Comparison of ENCODE assay signal across 23 cellular contexts in the genomic region with DNA sequence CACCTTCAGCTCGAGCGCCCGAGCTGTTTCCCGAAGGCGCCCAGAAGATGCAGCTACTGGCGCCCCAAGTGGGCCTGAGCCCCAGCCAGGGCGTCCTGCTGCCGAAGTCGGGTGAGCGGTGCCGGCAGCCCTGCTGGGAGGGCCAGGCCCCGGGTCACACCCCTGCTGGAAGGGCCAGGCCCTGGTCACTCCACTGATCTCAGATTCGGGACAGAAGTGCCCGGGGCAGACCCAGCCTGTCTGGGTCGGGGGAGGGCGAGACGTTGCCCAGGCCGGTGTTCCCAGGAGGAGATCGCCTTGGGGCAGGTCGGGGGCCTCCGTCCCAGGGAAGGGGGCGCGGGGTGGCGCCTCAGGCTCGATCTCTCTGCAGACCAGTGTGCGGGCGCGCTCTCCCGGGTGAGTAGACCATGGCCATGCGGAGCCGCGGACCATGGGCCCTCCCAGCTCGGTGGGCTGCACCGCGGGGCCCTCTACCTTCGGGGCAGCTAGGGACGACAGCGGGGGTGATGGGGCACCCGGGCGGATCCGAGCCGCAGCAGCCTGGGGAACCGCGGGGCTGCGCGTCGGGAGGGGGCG. TPM values are rescaled to one million over a fixed set of nuclear protein-coding genes. Genes with fewer than 3 reads are reported as not detected.
A peak's percentile ranks its signal among the peaks of the same experiment; 100 is the strongest.
DNase-seq lines count a peak whose midpoint lies in the region; ATAC-seq and TF ChIP-seq lines count a peak whose summit lies in the region.
"Had no signal": no experiment of that assay in that cellular context is flagged by ENCODE, and none has a peak within 500 bp of the region (broad histone marks: within the 10 kb centered on the region; RNA-seq: fewer than 3 reads in every experiment).

No MANE protein-coding gene starts in this region.

- H3K4me1 Mint-ChIP-seq in activated T-cell treated with anti-CD3 and anti-CD28 coated beads, Interleukin-2, amount 50 U/mL, for 24 hours (ENCODE audit: low read depth) = no peaks in the 10 kb centered on the region
- H3K4me1 Mint-ChIP-seq in central memory CD8-positive, alpha-beta T cell = peaks cover 7% of the 10 kb centered on the region
- H3K4me1 Mint-ChIP-seq: CD14-positive monocyte had no signal

- H3K9me3 ChIP-seq in iPS-18a (ENCODE audit: control insufficient read depth, low read depth, low read length) (no peaks in the 10 kb centered on the region), suprapubic skin (no peaks in the 10 kb centered on the region)
- H3K9me3 ChIP-seq: upper lobe of left lung had no signal

- no peak overlapping the region for H3K4me3 Mint-ChIP-seq in activated T-cell treated with anti-CD3 and anti-CD28 coated beads, Interleukin-2, amount 50 U/mL, for 24 hours
- H3K4me3 Mint-ChIP-seq in central memory CD8-positive, alpha-beta T cell = peak overlapping the region; percentile 41
- H3K4me3 Mint-ChIP-seq: CD14-positive monocyte, HFFc6 had no signal

- no peaks in the 10 kb centered on the region for H3K36me3 ChIP-seq in iPS-18a (ENCODE audit: control insufficient read depth, low read depth, low read length)
- H3K36me3 ChIP-seq in suprapubic skin = no peaks in the 10 kb centered on the region
- H3K36me3 ChIP-seq: upper lobe of left lung had no signal

- no peaks in the 10 kb centered on the region for H3K36me3 Mint-ChIP-seq in activated T-cell treated with anti-CD3 and anti-CD28 coated beads, Interleukin-2, amount 50 U/mL, for 24 hours (ENCODE audit: low read depth)
- H3K36me3 Mint-ChIP-seq in central memory CD8-positive, alpha-beta T cell (ENCODE audit: insufficient read depth) = peaks cover 2% of the 10 kb centered on the region

- no peak overlapping the region for H3K27ac ChIP-seq in iPS-18a (ENCODE audit: low read length)
- no peak overlapping the region for H3K27ac ChIP-seq in suprapubic skin
- H3K27ac ChIP-seq: parathyroid adenoma, upper lobe of left lung had no signal

- no peaks in the 10 kb centered on the region for H3K9me3 Mint-ChIP-seq in activated T-cell treated with anti-CD3 and anti-CD28 coated beads, Interleukin-2, amount 50 U/mL, for 24 hours
- no peaks in the 10 kb centered on the region for H3K9me3 Mint-ChIP-seq in central memory CD8-positive, alpha-beta T cell
- H3K9me3 Mint-ChIP-seq: HFFc6 had no signal

- DNase-seq in activated T-cell treated with anti-CD3 and anti-CD28 coated beads, Interleukin-2, amount 50 U/mL, for 24 hours = peak; percentile 41
- DNase-seq in activated T-cell treated with anti-CD3 and anti-CD28 coated beads for 4 hours = no peak
- DNase-seq in central memory CD8-positive, alpha-beta T cell (ENCODE audit: low spot score in 2 of 2) = no peak
- DNase-seq in suprapubic skin (ENCODE audit: low spot score in 2 of 2) = no peak
- DNase-seq in A172 (ENCODE audit: low spot score) = no peak
- no peak for DNase-seq in KBM-7
- DNase-seq: activated gamma-delta T cell; aorta; cortex of kidney; DMS53; HFFc6; NCI-H748 treated with DMSO at 0.1 percent for 48 hours; stimulated activated CD4-positive, alpha-beta T cell treated with anti-CD3 and anti-CD28 coated beads, Interleukin-4, amount 100 ng/mL, for 4 hours had no signal

- ATAC-seq in central memory CD8-positive, alpha-beta T cell (replicated peaks; ENCODE audit: extremely low read depth, poor library complexity, severe bottlenecking) = peak; percentile 43
- ATAC-seq in GM21576 (IDR thresholded peaks at IDR 0.05; ENCODE audit: unreplicated experiment) = no peak
- ATAC-seq: Panc1 had no signal

- WGBS in suprapubic skin = 24% methylated on average over 3 of the region's 48 CpGs

- H3K27ac Mint-ChIP-seq in activated T-cell treated with anti-CD3 and anti-CD28 coated beads, Interleukin-2, amount 50 U/mL, for 24 hours = no peak overlapping the region
- H3K27ac Mint-ChIP-seq in central memory CD8-positive, alpha-beta T cell (ENCODE audit: low read depth) = no peak overlapping the region
- H3K27ac Mint-ChIP-seq: CD14-positive monocyte, HFFc6 had no signal

- no peak for TF ChIP-seq EP300 in suprapubic skin (IDR thresholded peaks at IDR 0.05)

- in situ Hi-C loops in KBM-7 (cut with MboI; ENCODE audit: low pct_unique_long_range_greater_than_20kb, low sequenced_read_pairs) = no loop called here

- TF ChIP-seq POLR2A in suprapubic skin (IDR thresholded peaks at IDR 0.05) = no peak

- H3K9ac ChIP-seq in iPS-18a (ENCODE audit: low read length) = no peak overlapping the region
- H3K9ac ChIP-seq: parathyroid adenoma had no signal

- H3K27me3 ChIP-seq in iPS-18a (ENCODE audit: control insufficient read depth, insufficient read depth, low read length) (peaks cover 27% of the 10 kb centered on the region), suprapubic skin (peaks cover 35% of the 10 kb centered on the region)

- H3K4me1 ChIP-seq in iPS-18a (ENCODE audit: control insufficient read depth, low read depth, low read length) = no peaks in the 10 kb centered on the region
- H3K4me1 ChIP-seq in suprapubic skin = peaks cover 12% of the 10 kb centered on the region
- H3K4me1 ChIP-seq: parathyroid adenoma had no signal

- peak overlapping the region; percentile 17 for H3K4me3 ChIP-seq in iPS-18a (ENCODE audit: low read length)
- H3K4me3 ChIP-seq in suprapubic skin = peak overlapping the region; percentile 10
- H3K4me3 ChIP-seq: upper lobe of left lung had no signal

- peaks cover 36% of the 10 kb centered on the region for H3K27me3 Mint-ChIP-seq in activated T-cell treated with anti-CD3 and anti-CD28 coated beads, Interleukin-2, amount 50 U/mL, for 24 hours
- H3K27me3 Mint-ChIP-seq in central memory CD8-positive, alpha-beta T cell = peaks cover 12% of the 10 kb centered on the region

- no peak for TF ChIP-seq CTCF in suprapubic skin (IDR thresholded peaks at IDR 0.05)

RNA-seq across cellular contexts. Expression of gene LCNL1, which starts 2.3 kb away (rescaled TPM):
- total RNA-seq in suprapubic skin = under 1 TPM in 2 of 4 donors, not detected in 2; 0.18 to 0.40 TPM
- 0.26 TPM in 1 of 2 replicates, not detected in the other for total RNA-seq in A172 (2014; rRNA removed; shearing (Covaris generic))
- total RNA-seq: A673, epithelial cell of proximal tubule, glomerular endothelial cell, HFFc6 had no signal

RNA-seq across cellular contexts. Expression of gene PAXX, which starts 7.1 kb away (rescaled TPM):
- 10 to 100 TPM; 43.2 to 68.6 (median 61.5) TPM for total RNA-seq in suprapubic skin
- total RNA-seq in A172 (2014; rRNA removed; shearing (Covaris generic)) = 104 and 109 TPM in 2 replicates

RNA-seq across cellular contexts. Expression of gene PTGDS, which starts 7.8 kb away (rescaled TPM):
- 10 to 100 TPM in 3 of 4 donors, 1 to 10 TPM in 1; 4.3 to 31.7 (median 25.7) TPM for total RNA-seq in suprapubic skin
- 1.6 TPM in 1 of 2 replicates, not detected in the other for total RNA-seq in A172 (2014; rRNA removed; shearing (Covaris generic))
- total RNA-seq: A673, epithelial cell of proximal tubule, glomerular endothelial cell, HFFc6 had no signal

RNA-seq across cellular contexts. Expression of gene CLIC3, which starts 11.3 kb away (rescaled TPM):
- total RNA-seq in suprapubic skin = 100 to 1,000 TPM in 3 of 4 donors, 10 to 100 TPM in 1; 20.6 to 159 (median 130) TPM
- total RNA-seq in A172 (2014; rRNA removed; shearing (Covaris generic)) = 126 and 133 TPM in 2 replicates
- total RNA-seq: A673, skeletal muscle tissue had no signal

RNA-seq across cellular contexts. Expression of gene LCN12, which starts 33.0 kb away (rescaled TPM):
- total RNA-seq in suprapubic skin = 1 to 10 TPM in 1 of 4 donors, not detected in 3; 3.7 TPM
- 0.07 and 2.2 TPM in 2 replicates for total RNA-seq in A172 (2014; rRNA removed; shearing (Covaris generic))
- total RNA-seq: A673, glomerular endothelial cell, skeletal muscle tissue had no signal
